ENCODE assay signal across 9 cellular contexts in genomic region chr1:109983380-109984189, GRCh38. TPM values are rescaled to one million over a fixed set of nuclear protein-coding genes. Genes with fewer than 3 reads are reported as not detected.
DNase-seq lines count a peak whose midpoint lies in the region; ATAC-seq, FAIRE-seq and TF ChIP-seq lines count a peak whose summit lies in the region.
"Had no signal": no experiment of that assay in that cellular context is flagged by ENCODE, and none has a peak within 500 bp of the region (broad histone marks: within the 10 kb centered on the region; RNA-seq: fewer than 3 reads in every experiment).

No MANE protein-coding gene starts in this region.

- H2BK12ac ChIP-seq in H1 (ENCODE audit: low read depth, low read length) = peak overlapping the region; percentile 1; the same call in 1 of the 2 replicates

- H3K18ac ChIP-seq in H1 (ENCODE audit: extremely low read depth, low read length) = no peak overlapping the region

- no peak overlapping the region for H3K23ac ChIP-seq in H1 (ENCODE audit: insufficient read length)

- peaks cover 0 to 25% of the 10 kb centered on the region in 2 donors for H3K4me1 ChIP-seq in breast epithelium
- H3K4me1 ChIP-seq in H1 (replicated peaks in 1 of 4; ENCODE audit: control insufficient read depth in 3 of 4, insufficient read depth in 4 of 4, low read length in 3 of 4) = peaks cover 4 to 12% (median 9%) of the 10 kb centered on the region in 4 experiments; a peak in 6 of 7 replicates
- peaks cover 22 to 24% of the 10 kb centered on the region in 2 donors for H3K4me1 ChIP-seq in naive thymus-derived CD4-positive, alpha-beta T cell (ENCODE audit: control insufficient read depth in 2 of 2, insufficient read depth in 2 of 2, low read length in 2 of 2)
- H3K4me1 ChIP-seq in vagina = peaks cover 77% of the 10 kb centered on the region

- TF ChIP-seq EP300 in H1 (IDR thresholded peaks at IDR 0.05; ENCODE audit: borderline replicate concordance in 1 of 2, low read depth in 2 of 2, low read length in 2 of 2) = no peak

- H3K27me3 ChIP-seq in breast epithelium (no peaks in the 10 kb centered on the region), H1 (replicated peaks in 1 of 4; ENCODE audit: control insufficient read depth in 3 of 4, extremely low read depth in 1 of 4, insufficient read depth in 3 of 4, low read length in 3 of 4) (no peaks in the 10 kb centered on the region), vagina (no peaks in the 10 kb centered on the region)
- H3K27me3 ChIP-seq in naive thymus-derived CD4-positive, alpha-beta T cell (ENCODE audit: control insufficient read depth in 2 of 2, insufficient read depth in 2 of 2, low read length in 2 of 2) = no peaks in the 10 kb centered on the region

- POLR2A ChIA-PET in MCF 10A (lab: Yijun Ruan, JAX) = interaction anchor here (0.6 to 5.1 kb wide), 23 partner anchors 10 to 437 kb away, joined by 3 to 82 read pairs (median 8); partner anchors contain the start of genes AMPD2, GNAI3, GNAT2 and STRIP1
- POLR2A ChIA-PET in H1 (lab: Charles Lee; ENCODE audit: partially characterized antibody) = interaction anchor here (0.6 to 4.3 kb wide), 11 partner anchors 14 to 345 kb away, joined by 3 to 19 read pairs (median 10); no protein-coding TSS in a partner anchor
- POLR2A ChIA-PET in naive thymus-derived CD4-positive, alpha-beta T cell (lab: Charles Lee) = interaction anchor here (0.8 to 3.3 kb wide), 11 partner anchors 51 to 499 kb away, joined by 3 to 32 read pairs (median 5); partner anchors contain the start of genes GNAI3 and STRIP1

- peaks cover 3 to 36% of the 10 kb centered on the region in 2 experiments; a peak in 3 of 4 replicates for H3K79me2 ChIP-seq in H1 (ENCODE audit: control insufficient read depth in 1 of 2, insufficient read depth in 2 of 2, low read length in 2 of 2)

- no peaks in the 10 kb centered on the region for H3K36me3 Mint-ChIP-seq in MCF 10A (ENCODE audit: insufficient read depth, unreplicated experiment)
- peaks cover 0 to 10% (median 0%) of the 10 kb centered on the region in 5 donors for H3K36me3 Mint-ChIP-seq in naive thymus-derived CD4-positive, alpha-beta T cell

- peak overlapping the region; percentile 64; the same call in 1 of the 2 replicates for H2AFZ ChIP-seq in H1 (ENCODE audit: low read length)

- H3K27me3 Mint-ChIP-seq in MCF 10A (ENCODE audit: insufficient read depth, unreplicated experiment) = no peaks in the 10 kb centered on the region
- H3K27me3 Mint-ChIP-seq in naive thymus-derived CD4-positive, alpha-beta T cell = peaks cover 0 to 12% (median 4%) of the 10 kb centered on the region in 5 donors

- H4K5ac ChIP-seq in H1 (ENCODE audit: insufficient read length, low read depth, low read length) = no peak overlapping the region

- H3K27ac ChIP-seq in breast epithelium (peak overlapping the region; percentile 95 to 97), H1 (ENCODE audit: low read depth, low read length) (no peak overlapping the region), vagina (peak overlapping the region; percentile 97)
- peak overlapping the region; percentile 92 for H3K27ac ChIP-seq in naive thymus-derived CD4-positive, alpha-beta T cell (ENCODE audit: low read depth, low read length)

- DNase-seq in breast epithelium (ENCODE audit: low spot score in 2 of 2) (no peak), MCF 10A (ENCODE audit: unreplicated experiment) (no peak), H1 (ENCODE audit: low read depth in 1 of 2, low spot score in 2 of 2) (no peak), vagina (ENCODE audit: extremely low spot score in 2 of 2) (peak in 1 of 2 donors; percentile 91), NCI-H2107 treated with DMSO at 0.1 percent for 48 hours (lab: John Stamatoyannopoulos, UW; ENCODE audit: unreplicated experiment) (no peak), HCEC 1CT (no peak), EL (no peak)
- no peak for DNase-seq in naive thymus-derived CD4-positive, alpha-beta T cell

- H2AK5ac ChIP-seq in H1 (ENCODE audit: low read depth, low read length) = no peak overlapping the region

- H3K4me3 Mint-ChIP-seq in MCF 10A (ENCODE audit: unreplicated experiment) = no peak overlapping the region
- peak overlapping the region in 4 of 10 donors; percentile 29 to 98 (median 94) for H3K4me3 Mint-ChIP-seq in naive thymus-derived CD4-positive, alpha-beta T cell

- TF ChIP-seq RAD21 in H1 (IDR thresholded peaks at IDR 0.05 in 1 of 2, conservative IDR thresholded peaks at IDR 0.05 in 1 of 2; ENCODE audit: low read depth in 2 of 2, low read length in 2 of 2) = no peak

- no peaks in the 10 kb centered on the region for H3K79me1 ChIP-seq in H1 (ENCODE audit: low read depth, low read length)

- H2BK5ac ChIP-seq in H1 (ENCODE audit: low read depth, low read length) = no peak overlapping the region

- H2BK15ac ChIP-seq in H1 (ENCODE audit: low read length) = 0 out of 2 replicates have a peak overlapping the region, but pooled peaks have one; percentile 1

- intact Hi-C loops in breast epithelium (cut with DNase I; ENCODE audit: low total_unique reads) = loop anchor here (10.0 kb wide), 1 partner anchor 79 kb away; no protein-coding TSS in a partner anchor
- intact Hi-C loops in MCF 10A (cut with micrococcal nuclease) = loop anchor here (1.0 to 10.0 kb wide), 5 partner anchors 28 to 437 kb away; no protein-coding TSS in a partner anchor
- intact Hi-C loops in naive thymus-derived CD4-positive, alpha-beta T cell (cut with micrococcal nuclease) = loop anchor here (1.0 to 2.0 kb wide), 16 partner anchors 28 to 557 kb away; partner anchors contain the start of genes ATXN7L2 (in 2 of the 2), STRIP1 (in 2 of the 2), PSMA5 (in 1 of the 2) and RBM15 (in 1 of the 2)
- intact Hi-C loops in vagina (cut with DNase I) = loop anchor here (2.0 to 10.0 kb wide), 4 partner anchors 71 to 349 kb away; partner anchors contain the start of gene CSF1

- H3K9ac ChIP-seq in H1 (replicated peaks in 1 of 4; ENCODE audit: extremely low read depth in 1 of 4, low read depth in 3 of 4, low read length in 3 of 4) = no peak overlapping the region

- FAIRE-seq in H1 (lab: Jason Lieb, UNC) = no peak

- H3K36me3 ChIP-seq in breast epithelium = no peaks in the 10 kb centered on the region
- H3K36me3 ChIP-seq in H1 (ENCODE audit: control insufficient read depth in 2 of 4, insufficient read depth in 4 of 4, low read length in 3 of 4) = 0 out of 8 replicates have a peak, but pooled peaks cover 0 to 3% (median 0%) of the 10 kb centered on the region in 4 experiments
- H3K36me3 ChIP-seq in naive thymus-derived CD4-positive, alpha-beta T cell (ENCODE audit: control insufficient read depth in 2 of 3, insufficient read depth in 3 of 3, low read length in 3 of 3) = peaks cover 0 to 3% (median 0%) of the 10 kb centered on the region in 3 experiments
- no peaks in the 10 kb centered on the region for H3K36me3 ChIP-seq in vagina

- H4K20me1 ChIP-seq in H1 (replicated peaks in 1 of 2; ENCODE audit: control insufficient read depth in 1 of 2, insufficient read depth in 2 of 2, low read length in 2 of 2) = peaks cover 7 to 10% of the 10 kb centered on the region in 2 experiments

- H4K91ac ChIP-seq in H1 (replicated peaks; ENCODE audit: insufficient read length, low read length) = no peak overlapping the region

- WGBS in H1 (ENCODE audit: extremely low coverage in 1 of 2, insufficient coverage in 1 of 2, insufficient read length in 1 of 2, insufficient replicate concordance in 2 of 2, low coverage in 1 of 2, low lambda C conversion rate in 2 of 2, missing lambda C conversion rate in 1 of 2), 2 experiments = 85% methylated on average over 5 of the region's 5 CpGs; no CpG with 5 or more reads in 1 of the 2 experiments

- H3K4me2 ChIP-seq in H1 (ENCODE audit: insufficient read depth in 1 of 2, low read depth in 2 of 2, low read length in 2 of 2) = peak overlapping the region in 1 of 2 experiments; percentile 37; a peak in 1 of 4 replicates

- CTCF ChIA-PET in MCF 10A (lab: Yijun Ruan, JAX) (interaction anchor here (0.5 to 18.3 kb wide), 53 partner anchors 8 to 491 kb away, joined by 3 to 969 read pairs (median 4); partner anchors contain the start of gene GNAI3), H1 (lab: Charles Lee; ENCODE audit: partially characterized antibody) (interaction anchor here (0.7 to 18.1 kb wide), 51 partner anchors 8 to 586 kb away, joined by 3 to 700 read pairs (median 5); partner anchors contain the start of genes GNAI3, GSTM4, SORT1 and STRIP1)
- CTCF ChIA-PET in naive thymus-derived CD4-positive, alpha-beta T cell (lab: Charles Lee) = interaction anchor here (0.8 to 15.3 kb wide), 23 partner anchors 14 to 735 kb away, joined by 3 to 382 read pairs (median 8); partner anchors contain the start of genes GNAI3, GNAT2 and GSTM2

- ATAC-seq in naive thymus-derived CD4-positive, alpha-beta T cell = no peak

- peaks cover 66% of the 10 kb centered on the region for H3K4me1 Mint-ChIP-seq in MCF 10A (ENCODE audit: insufficient read depth, unreplicated experiment)
- H3K4me1 Mint-ChIP-seq in naive thymus-derived CD4-positive, alpha-beta T cell = peaks cover 22 to 47% (median 37%) of the 10 kb centered on the region in 7 donors

- H3K4me3 ChIP-seq in breast epithelium (peak overlapping the region in 1 of 3 donors; percentile 88), H1 (ENCODE audit: extremely low read depth in 1 of 4, insufficient read depth in 2 of 4, low read depth in 3 of 4, low read length in 4 of 4) (0 out of 8 replicates have a peak overlapping the region, but pooled peaks of 1 of the 4 experiments have one; percentile 82), vagina (no peak overlapping the region)
- no peak overlapping the region for H3K4me3 ChIP-seq in naive thymus-derived CD4-positive, alpha-beta T cell (ENCODE audit: low read length)

- H2BK120ac ChIP-seq in H1 (replicated peaks; ENCODE audit: low read depth, low read length) = no peak overlapping the region

- no TSS peak for BruUV-seq in MCF 10A (replicated peaks; lab: Mats Ljungman, UMichigan)

- TF ChIP-seq POLR2A in breast epithelium (IDR thresholded peaks at IDR 0.05) (no peak), H1 (IDR thresholded peaks at IDR 0.05; ENCODE audit: control extremely low read depth in 1 of 2, low read depth in 2 of 2, low read length in 2 of 2) (no peak), vagina (IDR thresholded peaks at IDR 0.05) (no peak)

- no peak overlapping the region for H3K4ac ChIP-seq in H1 (replicated peaks; ENCODE audit: insufficient read length, low read depth, low read length)

- TF ChIP-seq CTCF in breast epithelium (IDR thresholded peaks at IDR 0.05) = no peak
- no peak for TF ChIP-seq CTCF in MCF 10A (IDR thresholded peaks at IDR 0.05; ENCODE audit: unreplicated experiment)
- no peak for TF ChIP-seq CTCF in H1 (IDR thresholded peaks at IDR 0.05; ENCODE audit: control extremely low read depth in 1 of 3, insufficient read depth in 1 of 3, low read depth in 1 of 3, low read length in 3 of 3)
- no peak for TF ChIP-seq CTCF in vagina (IDR thresholded peaks at IDR 0.05)

- H3K9me3 Mint-ChIP-seq in MCF 10A (ENCODE audit: unreplicated experiment) = no peaks in the 10 kb centered on the region
- peaks cover 0 to 2% (median 0%) of the 10 kb centered on the region in 11 donors for H3K9me3 Mint-ChIP-seq in naive thymus-derived CD4-positive, alpha-beta T cell
- H3K9me3 Mint-ChIP-seq: CD8-positive, alpha-beta T cell had no signal

- no peak overlapping the region for H3K56ac ChIP-seq in H1 (replicated peaks; ENCODE audit: insufficient read length, low read depth, low read length)

- peaks cover 4% of the 10 kb centered on the region; the same call in 1 of the 2 replicates for H3K23me2 ChIP-seq in H1 (ENCODE audit: low read depth, low read length)

- no peak overlapping the region for H3K27ac Mint-ChIP-seq in MCF 10A (ENCODE audit: low read depth, unreplicated experiment)
- H3K27ac Mint-ChIP-seq in naive thymus-derived CD4-positive, alpha-beta T cell = peak overlapping the region in 7 of 9 donors; percentile 46 to 98 (median 62)

- H4K8ac ChIP-seq in H1 (ENCODE audit: extremely low read depth, insufficient read depth, low read length) = no peak overlapping the region

- no peaks in the 10 kb centered on the region for H3K9me3 ChIP-seq in breast epithelium
- H3K9me3 ChIP-seq in H1 (ENCODE audit: insufficient read depth in 2 of 2, low read depth in 1 of 2, low read length in 1 of 2) = no peaks in the 10 kb centered on the region
- H3K9me3 ChIP-seq in naive thymus-derived CD4-positive, alpha-beta T cell (ENCODE audit: control insufficient read depth in 2 of 3, low read length in 3 of 3) = no peaks in the 10 kb centered on the region
- H3K9me3 ChIP-seq in vagina = no peaks in the 10 kb centered on the region

- no peak overlapping the region for H2BK20ac ChIP-seq in H1 (ENCODE audit: low read length)

- H3K14ac ChIP-seq in H1 (ENCODE audit: insufficient read length) = no peak overlapping the region

RNA-seq across cellular contexts. Expression of gene AHCYL1, which starts 1.0 kb away (rescaled TPM):
- total RNA-seq in breast epithelium = 10 to 100 TPM; 67.7 to 75.1 (median 73.8) TPM
- total RNA-seq in MCF 10A (2022) = 104 and 106 TPM in 2 replicates
- total RNA-seq in H1 (2021; fragmentation: NEBNext Ultra II Directional; extraction: Animal tissue kit (Norgen Biotek cat#: 25700)) = 92.5 and 95.9 TPM in 2 replicates
- polyA plus RNA-seq in H1 (2011; rRNA removed) = 55.8 and 64.5 TPM in 2 replicates
- 62.7 TPM for polyA plus RNA-seq in H1 (2011; cell fraction: cytosol; rRNA removed)
- polyA plus RNA-seq in H1 (2011; cell fraction: nucleus; rRNA removed) = 54.7 TPM
- polyA plus RNA-seq in H1 (2012, experiment 1 of 2) = 74.7 to 98.1 TPM (median 80.1 TPM) in 4 replicates
- polyA plus RNA-seq in H1 (2012, experiment 2 of 2) = 12.0 TPM
- polyA plus RNA-seq in H1 (2013, experiment 1 of 2) = 64.4 TPM
- 62.7 TPM for polyA plus RNA-seq in H1 (2013, experiment 2 of 2)
- polyA minus RNA-seq in H1 (2011; rRNA and poly(A)+ RNA removed) = 83.3 and 95.8 TPM in 2 replicates
- 46.4 TPM for polyA minus RNA-seq in H1 (2011; cell fraction: cytosol; rRNA and poly(A)+ RNA removed)
- polyA minus RNA-seq in H1 (2011; cell fraction: nucleus; rRNA and poly(A)+ RNA removed) = 34.2 TPM
- total RNA-seq in naive thymus-derived CD4-positive, alpha-beta T cell = 10 to 100 TPM; 16.6 to 60.1 (median 37.1) TPM
- polyA plus RNA-seq in naive thymus-derived CD4-positive, alpha-beta T cell = 10 to 100 TPM; 41.3 to 47.6 TPM
- total RNA-seq in vagina = 75.6 TPM

RNA-seq across cellular contexts. Expression of gene STRIP1, which starts 50.8 kb away (rescaled TPM):
- total RNA-seq in breast epithelium (10 to 100 TPM; 35.7 to 59.0 (median 56.6) TPM), MCF 10A (2022) (35.6 and 40.6 TPM in 2 replicates), vagina (40.8 TPM)
- 45.1 and 45.6 TPM in 2 replicates for total RNA-seq in H1 (2021; fragmentation: NEBNext Ultra II Directional; extraction: Animal tissue kit (Norgen Biotek cat#: 25700))
- 21.3 and 23.7 TPM in 2 replicates for polyA plus RNA-seq in H1 (2011; rRNA removed)
- polyA plus RNA-seq in H1 (2011; cell fraction: cytosol; rRNA removed) = 31.9 TPM
- polyA plus RNA-seq in H1 (2011; cell fraction: nucleus; rRNA removed) = 115 TPM
- polyA plus RNA-seq in H1 (2012, experiment 1 of 2) = 31.9 to 37.5 TPM (median 34.3 TPM) in 4 replicates
- polyA plus RNA-seq in H1 (2012, experiment 2 of 2) = 15.7 TPM
- 24.5 TPM for polyA plus RNA-seq in H1 (2013, experiment 1 of 2)
- 23.5 TPM for polyA plus RNA-seq in H1 (2013, experiment 2 of 2)
- polyA minus RNA-seq in H1 (2011; rRNA and poly(A)+ RNA removed) = 75.4 and 77.6 TPM in 2 replicates
- 26.4 TPM for polyA minus RNA-seq in H1 (2011; cell fraction: cytosol; rRNA and poly(A)+ RNA removed)
- 81.9 TPM for polyA minus RNA-seq in H1 (2011; cell fraction: nucleus; rRNA and poly(A)+ RNA removed)
- total RNA-seq in naive thymus-derived CD4-positive, alpha-beta T cell = 10 to 100 TPM; 42.4 to 83.9 (median 70.7) TPM
- 10 to 100 TPM; 21.4 to 35.2 TPM for polyA plus RNA-seq in naive thymus-derived CD4-positive, alpha-beta T cell
